In the genomic region with DNA sequence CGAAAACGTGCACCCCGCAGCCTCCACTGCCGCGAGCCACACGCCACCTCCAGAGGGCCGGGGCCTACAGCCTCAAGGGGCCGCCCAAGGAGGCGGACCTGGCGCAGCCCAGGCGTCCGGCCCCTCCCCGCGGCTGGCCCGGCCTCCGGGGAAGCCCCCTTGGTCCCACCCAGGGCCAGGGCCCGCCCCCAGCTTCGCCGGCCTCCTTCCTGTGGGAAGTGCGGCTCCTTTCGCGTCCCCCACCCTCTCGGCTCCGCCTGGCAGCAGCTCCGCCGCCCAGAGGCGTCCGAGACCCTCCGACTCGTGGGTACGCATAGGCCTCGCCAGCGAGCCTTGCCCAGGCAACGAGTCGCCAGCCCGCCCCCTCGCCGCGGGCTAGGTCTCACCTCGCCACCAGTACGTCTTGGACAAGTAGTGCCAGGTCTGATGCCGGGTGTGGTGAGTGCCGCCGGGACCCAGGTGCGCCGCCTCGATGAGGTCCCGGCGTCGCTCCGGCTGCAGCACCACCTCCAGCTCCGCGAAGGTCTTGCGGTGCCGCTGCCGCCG, we compare ENCODE assay signal across 8 cellular contexts. TPM values are rescaled to one million over a fixed set of nuclear protein-coding genes. Genes with fewer than 3 reads are reported as not detected.
DNase-seq lines count a peak whose midpoint lies in the region; ATAC-seq and TF ChIP-seq lines count a peak whose summit lies in the region.

No MANE protein-coding gene starts in this region.

- H3K36me3 Mint-ChIP-seq in IgD-negative memory B cell (peaks cover 4% of the 10 kb centered on the region), neural progenitor cell (peaks cover 13% of the 10 kb centered on the region)

- no peak for TF ChIP-seq CTCF in neural progenitor cell (IDR thresholded peaks at IDR 0.05)

- H3K36me3 ChIP-seq in neural progenitor cell, result peaks cover 9% of the 10 kb centered on the region

- H3K27me3 Mint-ChIP-seq in IgD-negative memory B cell (peaks cover 2% of the 10 kb centered on the region), neural progenitor cell (ENCODE audit: insufficient read depth, low read depth) (peaks cover 6% of the 10 kb centered on the region)

- peak overlapping the region; percentile 79 for H3K4me2 ChIP-seq in neural progenitor cell

- H3K9me3 Mint-ChIP-seq in IgD-negative memory B cell (no peaks in the 10 kb centered on the region), neural progenitor cell (no peaks in the 10 kb centered on the region)

- H3F3A ChIP-seq in neural progenitor cell (ENCODE audit: low read depth), result peaks cover 54% of the 10 kb centered on the region

- no peaks in the 10 kb centered on the region for H3K27me3 ChIP-seq in neural progenitor cell

- H3K9me3 ChIP-seq in neural progenitor cell (ENCODE audit: low read depth), result no peaks in the 10 kb centered on the region

- DNase-seq in COLO829 (ENCODE audit: low spot score) (peak; percentile 93), activated T-cell treated with anti-CD3 and anti-CD28 coated beads for 4 hours (peak; percentile 86), fibroblast of peridontal ligament (ENCODE audit: extremely low read depth) (peak; percentile 90), neural progenitor cell (ENCODE audit: low spot score) (peak; percentile 98), superior temporal gyrus (ENCODE audit: extremely low spot score) (peak; percentile 78), NCI-H2081 (lab: John Stamatoyannopoulos, UW) (no peak)

- H3K4me1 Mint-ChIP-seq in IgD-negative memory B cell (peaks cover 24 to 39% (median 34%) of the 10 kb centered on the region in 3 donors), neural progenitor cell (peaks cover 18% of the 10 kb centered on the region)

- peaks cover 8% of the 10 kb centered on the region for H3K4me1 ChIP-seq in neural progenitor cell

- H3K4me3 Mint-ChIP-seq in IgD-negative memory B cell (peak overlapping the region; percentile 94 to 99 (median 96)), neural progenitor cell (peak overlapping the region; percentile 95)

- H3K27ac Mint-ChIP-seq in IgD-negative memory B cell, result peak overlapping the region; percentile 95 to 100 (median 98)
- peak overlapping the region; percentile 76 for H3K27ac Mint-ChIP-seq in neural progenitor cell

- H4K20me1 ChIP-seq in neural progenitor cell (ENCODE audit: low read depth), result peaks cover 11% of the 10 kb centered on the region

- ATAC-seq in GM21528 (IDR thresholded peaks at IDR 0.05; ENCODE audit: low FRiP score, unreplicated experiment), result peak; percentile 88

- H3K27ac ChIP-seq in neural progenitor cell, result peak overlapping the region; percentile 93

- H3K4me3 ChIP-seq in neural progenitor cell, result peak overlapping the region; percentile 90

- peak overlapping the region; percentile 95 for H3K9ac ChIP-seq in neural progenitor cell

- peak overlapping the region; percentile 77 for H2AFZ ChIP-seq in neural progenitor cell (replicated peaks)

- H3K79me2 ChIP-seq in neural progenitor cell (ENCODE audit: low read depth), result peaks cover 43% of the 10 kb centered on the region

RNA-seq across cellular contexts. Expression of a gene that starts 0.6 kb away (rescaled TPM):
- polyA plus RNA-seq in IgD-negative memory B cell, result 13.8 TPM
- 19.8 and 30.2 TPM in 2 replicates for total RNA-seq in neural progenitor cell (ENCODE audit: low replicate concordance)

RNA-seq across cellular contexts. Expression of a gene that starts 10.2 kb away (rescaled TPM):
- polyA plus RNA-seq in IgD-negative memory B cell, result 1,110 TPM
- 2,339 and 2,343 TPM in 2 replicates for total RNA-seq in neural progenitor cell (ENCODE audit: low replicate concordance)

RNA-seq across cellular contexts. Expression of a gene that starts 48.1 kb away (rescaled TPM):
- 6.1 TPM for polyA plus RNA-seq in IgD-negative memory B cell
- total RNA-seq in neural progenitor cell (ENCODE audit: low replicate concordance), result 38.2 and 46.1 TPM in 2 replicates

Comparison
In these comparisons a context has a peak if more than half of its experiments do, and no peak if none do; other contexts are left out.
1. DNase-seq: peak in COLO829 (single experiment), activated T-cell treated with anti-CD3 and anti-CD28 coated beads for 4 hours (single experiment), fibroblast of peridontal ligament (single experiment), neural progenitor cell (single experiment) and superior temporal gyrus (single experiment); none in NCI-H2081 (0 of 2).